ENCODE assay signal across 16 cellular contexts in the genomic region with DNA sequence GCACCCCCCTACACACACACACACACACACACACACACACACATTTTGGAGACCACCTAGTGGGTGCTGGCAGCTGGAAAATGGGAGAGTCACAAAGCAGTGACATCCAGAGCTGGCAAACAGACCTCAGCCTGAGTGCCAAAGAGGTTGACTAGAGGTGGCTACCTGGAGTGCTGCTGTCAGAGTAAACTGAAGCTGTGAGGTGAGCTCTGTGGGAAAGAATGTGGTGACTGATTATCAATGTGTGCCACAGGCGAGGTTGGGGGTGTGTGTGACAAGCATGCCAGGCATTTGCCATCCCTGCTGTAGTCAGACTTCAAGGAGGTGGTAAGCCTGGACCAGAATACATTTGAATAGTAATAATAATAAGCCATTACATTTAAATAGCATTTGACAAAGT.
A peak's percentile ranks its signal among the peaks of the same experiment; 100 is the strongest.
DNase-seq lines count a peak whose midpoint lies in the region; ATAC-seq and TF ChIP-seq lines count a peak whose summit lies in the region.
"Had no signal": no experiment of that assay in that cellular context is flagged by ENCODE, and none has a peak within 500 bp of the region (broad histone marks: within the 10 kb centered on the region; RNA-seq: fewer than 3 reads in every experiment).

No MANE protein-coding gene starts in this region.

- TF ChIP-seq CTCF in breast epithelium (IDR thresholded peaks at IDR 0.05) (no peak), foreskin keratinocyte (conservative IDR thresholded peaks at IDR 0.05) (no peak), testis (IDR thresholded peaks at IDR 0.05) (no peak)

- H3K27me3 ChIP-seq in breast epithelium (no peaks in the 10 kb centered on the region), foreskin keratinocyte (peaks cover 30% of the 10 kb centered on the region), testis (no peaks in the 10 kb centered on the region), SJCRH30 (no peaks in the 10 kb centered on the region)

- peaks cover 4 to 6% of the 10 kb centered on the region in 2 donors for H3K9me3 ChIP-seq in breast epithelium
- H3K9me3 ChIP-seq in testis: no peaks in the 10 kb centered on the region
- H3K9me3 ChIP-seq in SJCRH30 (replicated peaks): no peaks in the 10 kb centered on the region
- H3K9me3 ChIP-seq: mucosa of descending colon had no signal

- in situ Hi-C loops in T47D (cut with HindIII; ENCODE audit: low pct_unique_long_range_greater_than_20kb, low sequenced_read_pairs): no loop called here

- DNase-seq in T47D (ENCODE audit: low read depth in 1 of 2, low spot score in 1 of 2) (peak; percentile 55 to 60), breast epithelium (ENCODE audit: low spot score in 2 of 2) (no peak), NCI-H146 treated with DMSO at 0.1 percent for 48 hours (lab: John Stamatoyannopoulos, UW; ENCODE audit: unreplicated experiment) (peak; percentile 7), foreskin keratinocyte (peak; percentile 19 to 57), testis (no peak), NCI-H510A (lab: John Stamatoyannopoulos, UW) (no peak), SJCRH30 (no peak)
- DNase-seq: activated CD4-positive, alpha-beta T cell treated with anti-CD3 and anti-CD28 coated beads for 1 hour; CD8-positive, alpha-beta T cell; left colon; mucosa of descending colon; NCI-H1048; NCI-H446 treated with DMSO at 0.1 percent for 48 hours; right cardiac atrium; stomach had no signal

- H3K4me1 ChIP-seq in breast epithelium: no peaks in the 10 kb centered on the region
- no peaks in the 10 kb centered on the region for H3K4me1 ChIP-seq in foreskin keratinocyte
- no peaks in the 10 kb centered on the region for H3K4me1 ChIP-seq in testis
- no peaks in the 10 kb centered on the region for H3K4me1 ChIP-seq in SJCRH30
- H3K4me1 ChIP-seq: stomach had no signal

- H3K4me3 ChIP-seq in breast epithelium: no peak overlapping the region
- no peak overlapping the region for H3K4me3 ChIP-seq in testis
- H3K4me3 ChIP-seq in SJCRH30: no peak overlapping the region
- H3K4me3 ChIP-seq: mucosa of descending colon, stomach had no signal

- ATAC-seq in foreskin keratinocyte: peak; percentile 25
- no peak for ATAC-seq in GM21529 (IDR thresholded peaks at IDR 0.05; ENCODE audit: unreplicated experiment)
- ATAC-seq: CD8-positive, alpha-beta T cell; left colon; mucosa of descending colon; right cardiac atrium had no signal

- 67 to 77% methylated on average over 1 of the region's 1 CpG for WGBS in testis, 2 donors

- H3K27ac ChIP-seq in breast epithelium (no peak overlapping the region), foreskin keratinocyte (no peak overlapping the region), testis (no peak overlapping the region), SJCRH30 (no peak overlapping the region)
- H3K27ac ChIP-seq: stomach had no signal

- intact Hi-C loops in breast epithelium (cut with DNase I; ENCODE audit: low total_unique reads): no loop called here
- intact Hi-C loops in testis (cut with DNase I; ENCODE audit: low total_unique reads): no loop called here

- no peaks in the 10 kb centered on the region for H3K36me3 ChIP-seq in breast epithelium
- no peaks in the 10 kb centered on the region for H3K36me3 ChIP-seq in testis (ENCODE audit: low read depth, missing control alignments)
- H3K36me3 ChIP-seq in SJCRH30: no peaks in the 10 kb centered on the region
- H3K36me3 ChIP-seq: stomach had no signal

- no peak for TF ChIP-seq POLR2A in breast epithelium (IDR thresholded peaks at IDR 0.05)
- no peak for TF ChIP-seq POLR2A in testis (IDR thresholded peaks at IDR 0.05)

Comparison
In these comparisons a context has a peak if more than half of its experiments do, and no peak if none do; other contexts are left out.
1. DNase-seq: peak in T47D (2 of 2), NCI-H146 treated with DMSO at 0.1 percent for 48 hours (single experiment) and foreskin keratinocyte (2 of 2); none in breast epithelium (0 of 2), testis (single experiment), NCI-H510A (single experiment) and SJCRH30 (0 of 2).